In genomic region chr6:118644007-118644406, GRCh38 we compare ENCODE assay signal across 1 cellular context.
TF ChIP-seq lines count a peak whose summit lies in the region.

No MANE protein-coding gene starts in this region.

TF ChIP-seq in WTC11, 78 proteins besides CTCF, POLR2A, EP300 and RAD21 (continued from another document):
- TF ChIP-seq, protein P1, sequence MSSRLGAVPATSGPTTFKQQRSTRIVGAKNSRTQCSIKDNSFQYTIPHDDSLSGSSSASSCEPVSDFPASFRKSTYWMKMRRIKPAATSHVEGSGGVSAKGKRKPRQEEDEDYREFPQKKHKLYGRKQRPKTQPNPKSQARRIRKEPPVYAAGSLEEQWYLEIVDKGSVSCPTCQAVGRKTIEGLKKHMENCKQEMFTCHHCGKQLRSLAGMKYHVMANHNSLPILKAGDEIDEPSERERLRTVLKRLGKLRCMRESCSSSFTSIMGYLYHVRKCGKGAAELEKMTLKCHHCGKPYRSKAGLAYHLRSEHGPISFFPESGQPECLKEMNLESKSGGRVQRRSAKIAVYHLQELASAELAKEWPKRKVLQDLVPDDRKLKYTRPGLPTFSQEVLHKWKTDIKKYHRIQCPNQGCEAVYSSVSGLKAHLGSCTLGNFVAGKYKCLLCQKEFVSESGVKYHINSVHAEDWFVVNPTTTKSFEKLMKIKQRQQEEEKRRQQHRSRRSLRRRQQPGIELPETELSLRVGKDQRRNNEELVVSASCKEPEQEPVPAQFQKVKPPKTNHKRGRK (CRISPR knock-in tag; IDR thresholded peaks at IDR 0.05; ENCODE audit: borderline replicate concordance): no peak
- TF ChIP-seq, protein P2, sequence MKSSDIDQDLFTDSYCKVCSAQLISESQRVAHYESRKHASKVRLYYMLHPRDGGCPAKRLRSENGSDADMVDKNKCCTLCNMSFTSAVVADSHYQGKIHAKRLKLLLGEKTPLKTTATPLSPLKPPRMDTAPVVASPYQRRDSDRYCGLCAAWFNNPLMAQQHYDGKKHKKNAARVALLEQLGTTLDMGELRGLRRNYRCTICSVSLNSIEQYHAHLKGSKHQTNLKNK (CRISPR knock-in tag; IDR thresholded peaks at IDR 0.05): no peak
- TF ChIP-seq NFYB (CRISPR knock-in tag; conservative IDR thresholded peaks at IDR 0.05; ENCODE audit: low read depth): no peak
- TF ChIP-seq, protein P3, sequence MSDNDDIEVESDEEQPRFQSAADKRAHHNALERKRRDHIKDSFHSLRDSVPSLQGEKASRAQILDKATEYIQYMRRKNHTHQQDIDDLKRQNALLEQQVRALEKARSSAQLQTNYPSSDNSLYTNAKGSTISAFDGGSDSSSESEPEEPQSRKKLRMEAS (CRISPR knock-in tag; IDR thresholded peaks at IDR 0.05): no peak
- no peak for TF ChIP-seq IRF2 (CRISPR knock-in tag; IDR thresholded peaks at IDR 0.05; ENCODE audit: borderline replicate concordance, low read depth)
- no peak for TF ChIP-seq SMAD4 (CRISPR knock-in tag; IDR thresholded peaks at IDR 0.05)
- TF ChIP-seq E2F4 (CRISPR knock-in tag; IDR thresholded peaks at IDR 0.05; ENCODE audit: borderline replicate concordance, low read depth): no peak
- no peak for TF ChIP-seq ESRRA (CRISPR knock-in tag; IDR thresholded peaks at IDR 0.05; ENCODE audit: borderline replicate concordance)
- no peak for TF ChIP-seq RELA (CRISPR knock-in tag; IDR thresholded peaks at IDR 0.05; ENCODE audit: borderline replicate concordance)
- no peak for TF ChIP-seq ZNF281 (CRISPR knock-in tag; IDR thresholded peaks at IDR 0.05)
- TF ChIP-seq IRF1 (CRISPR knock-in tag; IDR thresholded peaks at IDR 0.05): no peak
- TF ChIP-seq ZBTB21 (CRISPR knock-in tag; IDR thresholded peaks at IDR 0.05; ENCODE audit: borderline replicate concordance): no peak
